ENCODE assay signal across 8 cellular contexts in genomic region chr14:54175298-54175942, GRCh38.
DNase-seq lines count a peak whose midpoint lies in the region; ATAC-seq, FAIRE-seq and TF ChIP-seq lines count a peak whose summit lies in the region.

No MANE protein-coding gene starts in this region.

- no peaks in the 10 kb centered on the region for H3K27me3 ChIP-seq in BJ (ENCODE audit: control insufficient read depth, insufficient read depth, low read length)
- H3K27me3 ChIP-seq in endothelial cell of umbilical vein (ENCODE audit: control insufficient read depth in 2 of 2, insufficient read depth in 2 of 2, low read length in 2 of 2) = no peaks in the 10 kb centered on the region

- POLR2A ChIA-PET in BJ (lab: Charles Lee) (interaction anchor here (0.6 kb wide), 1 partner anchor 11 kb away, joined by 4 read pairs; no protein-coding TSS in a partner anchor), WTC11 (lab: Charles Lee) (no interaction called here), endothelial cell of umbilical vein (lab: Charles Lee) (interaction anchor here (0.6 to 2.2 kb wide), 3 partner anchors 219 to 225 kb away, joined by 3 to 7 read pairs (median 3); partner anchors contain the start of gene BMP4)

- intact Hi-C loops in endothelial cell of umbilical vein (cut with micrococcal nuclease) = loop anchor here (1.0 to 5.0 kb wide), 10 partner anchors 37 to 878 kb away; partner anchors contain the start of gene BMP4

- no peak for DNase-seq in BJ (ENCODE audit: low read depth)
- DNase-seq in GM19239 (ENCODE audit: insufficient read length, low spot score) = peak; percentile 18
- peak; percentile 75 for DNase-seq in NCI-H2107 (lab: John Stamatoyannopoulos, UW)
- DNase-seq in WTC11 (ENCODE audit: low spot score) = peak; percentile 74
- peak; percentile 91 for DNase-seq in endothelial cell of umbilical vein (ENCODE audit: low read depth, low spot score)
- peak; percentile 79 for DNase-seq in midbrain (lab: John Stamatoyannopoulos, UW)
- peak; percentile 60 for DNase-seq in stimulated activated naive CD8-positive, alpha-beta T cell treated with anti-CD3 and anti-CD28 coated beads, Interleukin-15, Interleukin-2, amounts not matched to agents 100 U/mL and 50 U/mL, for 24 hours

- H2AFZ ChIP-seq in endothelial cell of umbilical vein (ENCODE audit: low read depth, low read length) = no peak overlapping the region

- BruUV-seq in endothelial cell of umbilical vein (replicated peaks; lab: Mats Ljungman, UMichigan) = no TSS peak

- no peak overlapping the region for H3K4me3 Mint-ChIP-seq in WTC11

- H3K27ac ChIP-seq in endothelial cell of umbilical vein (ENCODE audit: insufficient read depth, low read depth, low read length) = no peak overlapping the region

- H3K4me1 ChIP-seq in endothelial cell of umbilical vein (ENCODE audit: control insufficient read depth, extremely low read depth, insufficient read depth, low read length) = peaks cover 36% of the 10 kb centered on the region

- H3K9me3 ChIP-seq in endothelial cell of umbilical vein (replicated peaks; ENCODE audit: control insufficient read depth, insufficient read depth, low read length) = no peaks in the 10 kb centered on the region

- H3K27me3 Mint-ChIP-seq in WTC11 (ENCODE audit: low read depth) = no peaks in the 10 kb centered on the region

- peak; percentile 59 for ATAC-seq in WTC11
- no peak for ATAC-seq in stimulated activated naive CD8-positive, alpha-beta T cell treated with anti-CD3 and anti-CD28 coated beads, Interleukin-15, Interleukin-2, amounts not matched to agents 100 U/mL and 50 U/mL, for 24 hours
- no peak for ATAC-seq in GM18505 (IDR thresholded peaks at IDR 0.05; ENCODE audit: unreplicated experiment)

- CTCF ChIA-PET in BJ (lab: Yijun Ruan, JAX) (interaction anchor here (0.6 to 7.7 kb wide), 30 partner anchors 7 to 1254 kb away, joined by 3 to 43 read pairs (median 4); partner anchors contain the start of gene BMP4), WTC11 (lab: Charles Lee) (interaction anchor here (0.6 to 6.6 kb wide), 50 partner anchors 8 to 776 kb away, joined by 3 to 54 read pairs (median 4); partner anchors contain the start of genes BMP4 and CDKN3), endothelial cell of umbilical vein (lab: Charles Lee) (interaction anchor here (0.6 to 6.9 kb wide), 91 partner anchors 8 to 869 kb away, joined by 3 to 164 read pairs (median 5); partner anchors contain the start of gene BMP4)

- no peaks in the 10 kb centered on the region for H4K20me1 ChIP-seq in endothelial cell of umbilical vein (replicated peaks; ENCODE audit: control insufficient read depth, extremely low read depth, insufficient read depth, low read length)

- no peaks in the 10 kb centered on the region for H3K36me3 ChIP-seq in BJ (ENCODE audit: control insufficient read depth, insufficient read depth, low read length)
- H3K36me3 ChIP-seq in endothelial cell of umbilical vein (ENCODE audit: control insufficient read depth in 2 of 2, extremely low read depth in 1 of 2, insufficient read depth in 2 of 2, low read length in 2 of 2) = no peaks in the 10 kb centered on the region

- FAIRE-seq in GM19239 (lab: Jason Lieb, UNC) = peak; percentile 90
- peak; percentile 86 for FAIRE-seq in endothelial cell of umbilical vein (lab: Jason Lieb, UNC)

- H3K27ac Mint-ChIP-seq in WTC11 = no peak overlapping the region

- H3K4me2 ChIP-seq in endothelial cell of umbilical vein (ENCODE audit: insufficient read depth, low read length) = peak overlapping the region; percentile 15

- TF ChIP-seq CTCF in BJ (IDR thresholded peaks at IDR 0.05; ENCODE audit: insufficient read depth, low read depth, low read length) (peak; percentile 72), WTC11 (IDR thresholded peaks at IDR 0.05) (peak; percentile 76), endothelial cell of umbilical vein (IDR thresholded peaks at IDR 0.05; ENCODE audit: extremely low read depth in 1 of 2, insufficient read depth in 1 of 2, low read depth in 1 of 2, low read length in 2 of 2) (peak; percentile 57 to 62)

- no peak for TF ChIP-seq POLR2A in endothelial cell of umbilical vein (IDR thresholded peaks at IDR 0.05; ENCODE audit: low read depth, low read length)
- no peak for TF ChIP-seq POLR2A in GM18505 (IDR thresholded peaks at IDR 0.05; ENCODE audit: borderline replicate concordance, extremely low read depth, insufficient read depth, insufficient read length)

- H3K9me1 ChIP-seq in endothelial cell of umbilical vein (replicated peaks; ENCODE audit: control insufficient read depth, extremely low read depth, insufficient read depth, low read length) = no peaks in the 10 kb centered on the region

- H3K9me3 Mint-ChIP-seq in WTC11 = no peaks in the 10 kb centered on the region

- H3K36me3 Mint-ChIP-seq in WTC11 = no peaks in the 10 kb centered on the region

- no peaks in the 10 kb centered on the region for H3K79me2 ChIP-seq in endothelial cell of umbilical vein (ENCODE audit: control insufficient read depth, insufficient read depth, low read length)

- dilution Hi-C loops in endothelial cell of umbilical vein (cut with MboI; ENCODE audit: extremely low pct_ligation_motif_present, low sequenced_read_pairs) = no loop called here

- no peaks in the 10 kb centered on the region for H3K4me1 Mint-ChIP-seq in WTC11

- no peak overlapping the region for H3K9ac ChIP-seq in endothelial cell of umbilical vein (replicated peaks; ENCODE audit: extremely low read depth, insufficient read depth, low read length)

- H3K4me3 ChIP-seq in BJ (ENCODE audit: low read depth, low read length) = no peak overlapping the region
- no peak overlapping the region for H3K4me3 ChIP-seq in endothelial cell of umbilical vein (replicated peaks in 1 of 3; ENCODE audit: insufficient read depth in 1 of 3, low read depth in 1 of 3, low read length in 3 of 3)

TF ChIP-seq in WTC11, 78 proteins besides CTCF, POLR2A, EP300 and RAD21:
- TF ChIP-seq HMGXB4 (CRISPR knock-in tag; IDR thresholded peaks at IDR 0.05) (no peak), MYBL2 (CRISPR knock-in tag; IDR thresholded peaks at IDR 0.05) (no peak)
TF ChIP-seq in WTC11: peak in this region for 0.

TF ChIP-seq in endothelial cell of umbilical vein, 7 proteins besides CTCF, POLR2A, EP300 and RAD21:
- TF ChIP-seq EZH2 (IDR thresholded peaks at IDR 0.05; ENCODE audit: borderline replicate concordance, low read depth, low read length, severe bottlenecking) = no peak
- TF ChIP-seq GATA2 (IDR thresholded peaks at IDR 0.05; ENCODE audit: insufficient read depth, insufficient read length, low read depth, low read length) = peak; percentile 16
- no peak for TF ChIP-seq FOS (IDR thresholded peaks at IDR 0.05; ENCODE audit: borderline replicate concordance, insufficient read depth, low read length)
